Comparison of ENCODE assay signal across 22 cellular contexts in genomic region chr17:75317671-75318070, GRCh38. TPM values are rescaled to one million over a fixed set of nuclear protein-coding genes. Genes with fewer than 3 reads are reported as not detected.
A peak's percentile ranks its signal among the peaks of the same experiment; 100 is the strongest.
DNase-seq lines count a peak whose midpoint lies in the region; ATAC-seq, FAIRE-seq and TF ChIP-seq lines count a peak whose summit lies in the region.
"Had no signal": no experiment of that assay in that cellular context is flagged by ENCODE, and none has a peak within 500 bp of the region (broad histone marks: within the 10 kb centered on the region; RNA-seq: fewer than 3 reads in every experiment).

No MANE protein-coding gene starts in this region.

- DNase-seq in activated T-cell treated with anti-CD3 and anti-CD28 coated beads, Interleukin-2, amount 50 U/mL, for 24 hours = no peak
- DNase-seq in activated T-cell treated with anti-CD3 and anti-CD28 coated beads, Interleukin-2, amount 50 U/mL, for 4 hours = no peak
- DNase-seq in OCI-M1 (lab: John Stamatoyannopoulos, UW) = peak; percentile 64
- DNase-seq in small intestine = peak; percentile 25
- DNase-seq in thyroid gland = no peak
- DNase-seq in stimulated activated CD4-positive, alpha-beta T cell treated with anti-CD3 and anti-CD28 coated beads, Interleukin-2, amount 100 ng/mL, for 24 hours = no peak
- DNase-seq: ACHN, caudate nucleus, DMS79 treated with DMSO at 0.1 percent for 48 hours, GOT3, NCI-H1092 treated with DMSO at 0.1 percent for 48 hours, NCI-H510A, pancreas, Right ventricle myocardium superior had no signal

- H3K4me3 Mint-ChIP-seq in activated T-cell treated with anti-CD3 and anti-CD28 coated beads, Interleukin-2, amount 50 U/mL, for 24 hours = no peak overlapping the region
- no peak overlapping the region for H3K4me3 Mint-ChIP-seq in activated T-cell treated with anti-CD3 and anti-CD28 coated beads, Interleukin-2, amount 50 U/mL, for 4 hours
- no peak overlapping the region for H3K4me3 Mint-ChIP-seq in dendritic cell treated with granulocyte-macrophage colony-stimulating factor and Interleukin-4, amounts not matched to agents 40 ng/mL and 50 ng/mL, for 4 days
- H3K4me3 Mint-ChIP-seq: activated T-helper 1 cell treated with anti-CD3 and anti-CD28 coated beads, Interleukin-12 subunit alpha, Interleukin-12 subunit beta, Interleukin-2, Interleukin-4 antibody, amounts not matched to agents 30 ng/mL and 10 ng/mL and 1 ng/mL, durations not matched to agents 14 hours and 24 hours and 36 hours had no signal

- H3K36me3 ChIP-seq in small intestine (ENCODE audit: control insufficient read depth in 2 of 2, insufficient read depth in 2 of 2, low read length in 2 of 2) (peaks cover 2 to 7% of the 10 kb centered on the region in 2 donors), thyroid gland (peaks cover 14 to 16% of the 10 kb centered on the region in 2 donors)

- H3K4me1 Mint-ChIP-seq in activated T-cell treated with anti-CD3 and anti-CD28 coated beads, Interleukin-2, amount 50 U/mL, for 24 hours (ENCODE audit: low read depth) = peaks cover 31% of the 10 kb centered on the region
- H3K4me1 Mint-ChIP-seq in activated T-cell treated with anti-CD3 and anti-CD28 coated beads, Interleukin-2, amount 50 U/mL, for 4 hours (ENCODE audit: low read depth) = peaks cover 12% of the 10 kb centered on the region
- H3K4me1 Mint-ChIP-seq in dendritic cell treated with granulocyte-macrophage colony-stimulating factor and Interleukin-4, amounts not matched to agents 40 ng/mL and 50 ng/mL, for 4 days (ENCODE audit: low read depth) = peaks cover 61% of the 10 kb centered on the region

- no peak for TF ChIP-seq POLR2A in thyroid gland (IDR thresholded peaks at IDR 0.05)

- H3K36me3 Mint-ChIP-seq in activated T-cell treated with anti-CD3 and anti-CD28 coated beads, Interleukin-2, amount 50 U/mL, for 24 hours (ENCODE audit: low read depth) = peaks cover 60% of the 10 kb centered on the region
- peaks cover 14% of the 10 kb centered on the region for H3K36me3 Mint-ChIP-seq in activated T-cell treated with anti-CD3 and anti-CD28 coated beads, Interleukin-2, amount 50 U/mL, for 4 hours (ENCODE audit: insufficient read depth)
- peaks cover 77% of the 10 kb centered on the region for H3K36me3 Mint-ChIP-seq in dendritic cell treated with granulocyte-macrophage colony-stimulating factor and Interleukin-4, amounts not matched to agents 40 ng/mL and 50 ng/mL, for 4 days (ENCODE audit: low read depth)

- H3K4me1 ChIP-seq in small intestine (ENCODE audit: control insufficient read depth in 2 of 2, insufficient read depth in 1 of 2, low read depth in 1 of 2, low read length in 1 of 2) = no peaks in the 10 kb centered on the region
- H3K4me1 ChIP-seq in thyroid gland = no peaks in the 10 kb centered on the region
- H3K4me1 ChIP-seq: pancreas, vagina had no signal

- ATAC-seq in activated T-cell treated with anti-CD3 and anti-CD28 coated beads, Interleukin-2, amount 50 U/mL, for 4 hours = no peak
- ATAC-seq in HG03280 (IDR thresholded peaks at IDR 0.05; ENCODE audit: unreplicated experiment) = no peak
- ATAC-seq: pancreas had no signal

- H3K27ac Mint-ChIP-seq in activated T-cell treated with anti-CD3 and anti-CD28 coated beads, Interleukin-2, amount 50 U/mL, for 24 hours = peak overlapping the region; percentile 79
- H3K27ac Mint-ChIP-seq in dendritic cell treated with granulocyte-macrophage colony-stimulating factor and Interleukin-4, amounts not matched to agents 40 ng/mL and 50 ng/mL, for 4 days = peak overlapping the region; percentile 92
- H3K27ac Mint-ChIP-seq: activated T-helper 1 cell treated with anti-CD3 and anti-CD28 coated beads, Interleukin-12 subunit alpha, Interleukin-12 subunit beta, Interleukin-2, Interleukin-4 antibody, amounts not matched to agents 30 ng/mL and 10 ng/mL and 1 ng/mL, durations not matched to agents 14 hours and 24 hours and 36 hours had no signal

- TF ChIP-seq CTCF in thyroid gland (IDR thresholded peaks at IDR 0.05) = no peak

- 69 to 77% (median 69%) methylated on average over 11 of the region's 11 CpGs for WGBS in small intestine, 3 donors
- WGBS in thyroid gland, 2 donors = 82 to 85% methylated on average over 11 of the region's 11 CpGs

- H3K9me3 Mint-ChIP-seq in activated T-cell treated with anti-CD3 and anti-CD28 coated beads, Interleukin-2, amount 50 U/mL, for 24 hours = no peaks in the 10 kb centered on the region
- no peaks in the 10 kb centered on the region for H3K9me3 Mint-ChIP-seq in activated T-cell treated with anti-CD3 and anti-CD28 coated beads, Interleukin-2, amount 50 U/mL, for 4 hours
- H3K9me3 Mint-ChIP-seq in dendritic cell treated with granulocyte-macrophage colony-stimulating factor and Interleukin-4, amounts not matched to agents 40 ng/mL and 50 ng/mL, for 4 days = no peaks in the 10 kb centered on the region
- H3K9me3 Mint-ChIP-seq: activated T-helper 1 cell treated with anti-CD3 and anti-CD28 coated beads, Interleukin-12 subunit alpha, Interleukin-12 subunit beta, Interleukin-2, Interleukin-4 antibody, amounts not matched to agents 30 ng/mL and 10 ng/mL and 1 ng/mL, durations not matched to agents 14 hours and 24 hours and 36 hours had no signal

- no peaks in the 10 kb centered on the region for H3K27me3 Mint-ChIP-seq in activated T-cell treated with anti-CD3 and anti-CD28 coated beads, Interleukin-2, amount 50 U/mL, for 24 hours
- no peaks in the 10 kb centered on the region for H3K27me3 Mint-ChIP-seq in activated T-cell treated with anti-CD3 and anti-CD28 coated beads, Interleukin-2, amount 50 U/mL, for 4 hours (ENCODE audit: low read depth)
- no peaks in the 10 kb centered on the region for H3K27me3 Mint-ChIP-seq in dendritic cell treated with granulocyte-macrophage colony-stimulating factor and Interleukin-4, amounts not matched to agents 40 ng/mL and 50 ng/mL, for 4 days

- no peak for FAIRE-seq in small intestine (lab: Jason Lieb, UNC)
- FAIRE-seq: GM12891, GM19239, pancreas had no signal

- intact Hi-C loops in dendritic cell treated with granulocyte-macrophage colony-stimulating factor and Interleukin-4, amounts not matched to agents 40 ng/mL and 50 ng/mL, for 4 days (cut with micrococcal nuclease) = no loop called here
- intact Hi-C loops in thyroid gland (cut with DNase I) = no loop called here

- H3K27me3 ChIP-seq in small intestine (ENCODE audit: control insufficient read depth in 2 of 2, insufficient read depth in 2 of 2, low read length in 2 of 2) (no peaks in the 10 kb centered on the region), thyroid gland (no peaks in the 10 kb centered on the region)
- H3K27me3 ChIP-seq: pancreas, vagina had no signal

- H3K27ac ChIP-seq in small intestine (ENCODE audit: low read depth in 1 of 2, low read length in 1 of 2) = no peak overlapping the region
- H3K27ac ChIP-seq in thyroid gland = no peak overlapping the region
- H3K27ac ChIP-seq: vagina, VCaP had no signal

- H3K4me3 ChIP-seq in small intestine (ENCODE audit: low read depth in 1 of 2, low read length in 2 of 2) (no peak overlapping the region), thyroid gland (replicated peaks in 1 of 3) (no peak overlapping the region)
- H3K4me3 ChIP-seq: lung, pancreas, vagina had no signal

- H3K9me3 ChIP-seq in small intestine (ENCODE audit: control insufficient read depth, low read depth) (no peaks in the 10 kb centered on the region), thyroid gland (no peaks in the 10 kb centered on the region)
- H3K9me3 ChIP-seq: pancreas, vagina had no signal

RNA-seq across cellular contexts. Expression of gene SLC25A19, which starts 28.4 kb away (rescaled TPM):
- 100 to 1,000 TPM; 111 to 140 (median 134) TPM for total RNA-seq in activated T-cell treated with anti-CD3 and anti-CD28 coated beads, Interleukin-2, amount 50 U/mL, for 4 hours
- polyA plus RNA-seq in small intestine = 10 to 100 TPM; 12.7 to 15.6 (median 12.7) TPM
- total RNA-seq in thyroid gland = 10 to 100 TPM in 3 of 4 donors, 1 to 10 TPM in 1; 2.1 to 14.3 (median 12.7) TPM

RNA-seq across cellular contexts. Expression of gene MIF4GD, which starts 46.6 kb away (rescaled TPM):
- total RNA-seq in activated T-cell treated with anti-CD3 and anti-CD28 coated beads, Interleukin-2, amount 50 U/mL, for 4 hours = 10 to 100 TPM; 35.4 to 39.8 (median 38.4) TPM
- polyA plus RNA-seq in small intestine = 10 to 100 TPM; 13.0 to 26.1 (median 19.7) TPM
- total RNA-seq in thyroid gland = 10 to 100 TPM; 17.7 to 31.1 (median 23.0) TPM

RNA-seq across cellular contexts. Expression of gene MRPS7, which starts 56.0 kb away (rescaled TPM):
- 100 to 1,000 TPM; 131 to 167 (median 160) TPM for total RNA-seq in activated T-cell treated with anti-CD3 and anti-CD28 coated beads, Interleukin-2, amount 50 U/mL, for 4 hours
- 10 to 100 TPM; 67.0 to 88.6 (median 81.7) TPM for polyA plus RNA-seq in small intestine
- total RNA-seq in thyroid gland = 10 to 100 TPM; 29.9 to 59.4 (median 41.0) TPM

RNA-seq across cellular contexts. Expression of gene GGA3, which starts 56.3 kb away (rescaled TPM):
- 10 to 100 TPM; 64.2 to 80.5 (median 71.2) TPM for total RNA-seq in activated T-cell treated with anti-CD3 and anti-CD28 coated beads, Interleukin-2, amount 50 U/mL, for 4 hours
- 10 to 100 TPM; 17.6 to 22.7 (median 22.1) TPM for polyA plus RNA-seq in small intestine
- total RNA-seq in thyroid gland = 10 to 100 TPM; 22.5 to 38.4 (median 24.1) TPM

Comparison
In these comparisons a context has a peak if more than half of its experiments do, and no peak if none do; other contexts are left out.
1. DNase-seq: peak in OCI-M1 (single experiment) and small intestine (single experiment); none in activated T-cell treated with anti-CD3 and anti-CD28 coated beads, Interleukin-2, amount 50 U/mL, for 24 hours (single experiment), activated T-cell treated with anti-CD3 and anti-CD28 coated beads, Interleukin-2, amount 50 U/mL, for 4 hours (single experiment), thyroid gland (0 of 2) and stimulated activated CD4-positive, alpha-beta T cell treated with anti-CD3 and anti-CD28 coated beads, Interleukin-2, amount 100 ng/mL, for 24 hours (0 of 2).
2. RNA of gene SLC25A19, which starts 28.4 kb away (total RNA-seq): 111 to 140 TPM in activated T-cell treated with anti-CD3 and anti-CD28 coated beads, Interleukin-2, amount 50 U/mL, for 4 hours; 2.1 to 14.3 TPM in thyroid gland; every median in the first group is over 4 times any median in the second.